8 cellular contexts compared by ENCODE assay signal in genomic region chr3:38651153-38651789, GRCh38. TPM values are rescaled to one million over a fixed set of nuclear protein-coding genes. Genes with fewer than 3 reads are reported as not detected.
DNase-seq lines count a peak whose midpoint lies in the region; ATAC-seq, FAIRE-seq and TF ChIP-seq lines count a peak whose summit lies in the region.

No MANE protein-coding gene starts in this region.

- TF ChIP-seq CTCF in AG10803 (conservative IDR thresholded peaks at IDR 0.05; ENCODE audit: low read length): peak; percentile 93
- peak; percentile 80 for TF ChIP-seq CTCF in OCI-LY7 (conservative IDR thresholded peaks at IDR 0.05; ENCODE audit: low read length)
- peak; percentile 81 to 95 (median 90) for TF ChIP-seq CTCF in tibial nerve (IDR thresholded peaks at IDR 0.05)

- peak; percentile 30 for DNase-seq in AG10803 (ENCODE audit: low read depth)
- DNase-seq in OCI-LY7 (ENCODE audit: low spot score): peak; percentile 55
- peak; percentile 71 to 74 for DNase-seq in activated T-cell treated with anti-CD3 and anti-CD28 coated beads, Interleukin-2, amount 50 U/mL, for 72 hours
- peak; percentile 56 to 70 for DNase-seq in frontal cortex (ENCODE audit: low spot score in 2 of 2)
- DNase-seq in nucleus accumbens (lab: John Stamatoyannopoulos, UW): peak in 34 of 56 donors; percentile 7 to 66 (median 30)
- DNase-seq in tibial nerve (ENCODE audit: low spot score in 2 of 2): peak; percentile 29 to 64

- H3K4me3 ChIP-seq in AG10803 (ENCODE audit: low read length): no peak overlapping the region
- no peak overlapping the region for H3K4me3 ChIP-seq in OCI-LY7 (ENCODE audit: low read depth, low read length, poor library complexity, severe bottlenecking)
- peak overlapping the region in 1 of 4 donors; percentile 12 for H3K4me3 ChIP-seq in tibial nerve

- ATAC-seq in GM18909 (IDR thresholded peaks at IDR 0.05; ENCODE audit: poor library complexity, unreplicated experiment) (peak; percentile 58), HG03521 (IDR thresholded peaks at IDR 0.05; ENCODE audit: unreplicated experiment) (peak; percentile 47)
- ATAC-seq in activated T-cell treated with anti-CD3 and anti-CD28 coated beads, Interleukin-2, amount 50 U/mL, for 72 hours (replicated peaks in 1 of 2): peak; percentile 50 to 53

- no peak for FAIRE-seq in frontal cortex (lab: Jason Lieb, UNC)

- H3K4me1 ChIP-seq in OCI-LY7 (ENCODE audit: insufficient read depth, low read length, poor library complexity, severe bottlenecking) (no peaks in the 10 kb centered on the region), tibial nerve (peaks cover 0 to 27% (median 7%) of the 10 kb centered on the region in 4 donors)

- H3K4me1 Mint-ChIP-seq in activated T-cell treated with anti-CD3 and anti-CD28 coated beads, Interleukin-2, amount 50 U/mL, for 72 hours (ENCODE audit: low read depth): peaks cover 15% of the 10 kb centered on the region

- H3K4me2 ChIP-seq in OCI-LY7 (ENCODE audit: low read length): no peak overlapping the region

- no peaks in the 10 kb centered on the region for H3K9me2 ChIP-seq in OCI-LY7 (ENCODE audit: insufficient read depth, low read length)

- H3K79me2 ChIP-seq in OCI-LY7 (ENCODE audit: insufficient read depth, low read depth, low read length): no peaks in the 10 kb centered on the region

- no peaks in the 10 kb centered on the region for H3K9me3 ChIP-seq in OCI-LY7 (ENCODE audit: low read length)
- no peaks in the 10 kb centered on the region for H3K9me3 ChIP-seq in tibial nerve

- H2AFZ ChIP-seq in OCI-LY7 (ENCODE audit: low read length): no peak overlapping the region

- intact Hi-C loops in OCI-LY7 (cut with micrococcal nuclease; ENCODE audit: unreplicated experiment): no loop called here

- no peaks in the 10 kb centered on the region for H3K36me3 Mint-ChIP-seq in activated T-cell treated with anti-CD3 and anti-CD28 coated beads, Interleukin-2, amount 50 U/mL, for 72 hours (ENCODE audit: insufficient read depth in 2 of 2)

- H3K9me3 Mint-ChIP-seq in activated T-cell treated with anti-CD3 and anti-CD28 coated beads, Interleukin-2, amount 50 U/mL, for 72 hours: no peaks in the 10 kb centered on the region

- BruUV-seq in OCI-LY7 (replicated peaks; lab: Mats Ljungman, UMichigan): no TSS peak

- peak overlapping the region in 1 of 2 donors; percentile 17 for H3K4me3 Mint-ChIP-seq in activated T-cell treated with anti-CD3 and anti-CD28 coated beads, Interleukin-2, amount 50 U/mL, for 72 hours

- peaks cover 0 to 29% of the 10 kb centered on the region in 2 donors for H3K27me3 ChIP-seq in tibial nerve

- H3K36me3 ChIP-seq in OCI-LY7 (ENCODE audit: insufficient read depth, low read length) (no peaks in the 10 kb centered on the region), tibial nerve (no peaks in the 10 kb centered on the region)

- no peak for TF ChIP-seq POLR2A in tibial nerve (IDR thresholded peaks at IDR 0.05)

- no peaks in the 10 kb centered on the region for H4K20me1 ChIP-seq in OCI-LY7 (ENCODE audit: insufficient read depth, low read length)

- H3K27ac ChIP-seq in OCI-LY7 (ENCODE audit: low read depth, low read length, poor library complexity, severe bottlenecking) (no peak overlapping the region), tibial nerve (no peak overlapping the region)

- H3K27me3 Mint-ChIP-seq in activated T-cell treated with anti-CD3 and anti-CD28 coated beads, Interleukin-2, amount 50 U/mL, for 72 hours (ENCODE audit: low read depth): peaks cover 22% of the 10 kb centered on the region

- POLR2A ChIA-PET in OCI-LY7 (lab: Charles Lee): interaction anchor here (0.7 to 1.1 kb wide), 2 partner anchors 20 to 152 kb away, joined by 3 read pairs; no protein-coding TSS in a partner anchor

- CTCF ChIA-PET in OCI-LY7 (lab: Charles Lee; ENCODE audit: unreplicated experiment): no interaction called here

- no peak overlapping the region for H3K27ac Mint-ChIP-seq in activated T-cell treated with anti-CD3 and anti-CD28 coated beads, Interleukin-2, amount 50 U/mL, for 72 hours

- 9 to 11% methylated on average over 15 to 19 of the region's 19 CpGs for WGBS in tibial nerve, 2 donors

- TF ChIP-seq EP300 in tibial nerve (IDR thresholded peaks at IDR 0.05): no peak

RNA-seq across cellular contexts. Expression of gene SCN5A, which starts 1.8 kb away (rescaled TPM):
- not detected in 2 replicates for total RNA-seq in OCI-LY7 (2014; rRNA removed; shearing (Covaris generic))
- total RNA-seq in OCI-LY7 (2022): not detected in 2 replicates
- total RNA-seq in activated T-cell treated with anti-CD3 and anti-CD28 coated beads, Interleukin-2, amount 50 U/mL, for 72 hours: under 1 TPM in 1 of 2 donors, not detected in 1; 0.05 TPM
- 1.2 TPM for total RNA-seq in frontal cortex
- total RNA-seq in tibial nerve: 1 to 10 TPM in 3 of 4 donors, under 1 TPM in 1; 0.44 to 2.7 (median 1.8) TPM
